Comparison of ENCODE assay signal across 11 cellular contexts in the genomic region with DNA sequence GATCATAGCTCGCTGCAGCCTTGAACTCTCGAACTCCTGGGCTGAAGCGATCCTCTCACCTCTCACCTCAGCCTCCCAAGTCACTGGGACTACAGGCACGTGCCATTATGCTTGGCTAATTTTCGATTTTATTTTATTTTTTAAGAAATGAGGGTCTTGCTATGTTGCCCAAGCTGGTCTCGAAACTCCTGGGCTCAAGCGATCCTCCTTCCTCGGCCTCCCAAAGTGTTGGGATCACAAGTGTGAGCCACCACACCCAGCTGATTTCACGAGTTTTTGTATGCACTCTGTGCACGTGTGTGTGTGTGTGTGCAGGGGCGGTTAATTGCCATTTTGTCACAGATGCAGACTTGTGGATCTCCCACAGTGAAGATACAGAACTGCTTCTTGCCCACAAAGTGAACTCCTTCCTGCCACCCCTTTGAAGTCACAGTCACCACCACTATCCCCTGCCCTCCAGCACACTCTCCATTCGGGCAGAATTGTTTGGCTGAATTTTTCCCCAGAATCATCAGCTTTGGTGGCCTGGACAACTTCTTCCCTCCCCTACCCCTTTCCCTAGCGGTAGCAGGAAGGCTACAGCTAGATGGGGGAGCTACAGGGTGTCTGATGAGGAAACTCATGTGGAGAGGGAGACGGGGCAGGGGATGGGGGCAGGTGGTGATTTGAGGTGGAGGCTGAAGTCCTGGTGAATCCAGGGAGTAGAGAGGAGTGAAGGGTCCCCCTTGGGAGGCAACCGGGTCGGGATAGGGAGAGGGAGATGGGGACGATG. TPM values are rescaled to one million over a fixed set of nuclear protein-coding genes. Genes with fewer than 3 reads are reported as not detected.
A peak's percentile ranks its signal among the peaks of the same experiment; 100 is the strongest.
DNase-seq lines count a peak whose midpoint lies in the region; ATAC-seq, FAIRE-seq and TF ChIP-seq lines count a peak whose summit lies in the region.
"Had no signal": no experiment of that assay in that cellular context is flagged by ENCODE, and none has a peak within 500 bp of the region (broad histone marks: within the 10 kb centered on the region; RNA-seq: fewer than 3 reads in every experiment).

No MANE protein-coding gene starts in this region.

- no peak for ATAC-seq in activated CD4-positive, alpha-beta T cell treated with anti-CD3 and anti-CD28 coated beads for 36 hours
- ATAC-seq in HG03175 (IDR thresholded peaks at IDR 0.05; ENCODE audit: unreplicated experiment): no peak

- CTCF ChIA-PET in activated CD4-positive, alpha-beta T cell treated with anti-CD3 and anti-CD28 coated beads for 36 hours (lab: Charles Lee): interaction anchor here (0.6 to 2.4 kb wide), 5 partner anchors 8 to 377 kb away, joined by 3 to 10 read pairs (median 5); no protein-coding TSS in a partner anchor
- CTCF ChIA-PET in RWPE1 (lab: Yijun Ruan, JAX): interaction anchor here (0.6 to 0.7 kb wide), 3 partner anchors 9 to 186 kb away, joined by 3 read pairs; no protein-coding TSS in a partner anchor
- CTCF ChIA-PET in OCI-LY7 (lab: Charles Lee; ENCODE audit: unreplicated experiment): no interaction called here

- H3K27me3 Mint-ChIP-seq in activated CD4-positive, alpha-beta T cell treated with anti-CD3 and anti-CD28 coated beads for 36 hours: peaks cover 19% of the 10 kb centered on the region

- 0 out of 2 replicates have a peak, but pooled peaks cover 4% of the 10 kb centered on the region for H3K36me3 ChIP-seq in iPS DF 6.9 (ENCODE audit: control insufficient read depth, insufficient read depth, low read length)
- no peaks in the 10 kb centered on the region for H3K36me3 ChIP-seq in prostate gland
- no peaks in the 10 kb centered on the region for H3K36me3 ChIP-seq in OCI-LY7 (ENCODE audit: insufficient read depth, low read length)
- H3K36me3 ChIP-seq: neutrophil, tibial artery had no signal

- intact Hi-C loops in activated CD4-positive, alpha-beta T cell treated with anti-CD3 and anti-CD28 coated beads for 36 hours (cut with DNase I, micrococcal nuclease): loop anchor here in 1 of 2 experiments (2.0 kb wide), 2 partner anchors 383 to 581 kb away; partner anchors contain the start of genes GNG7 and ZNF57
- intact Hi-C loops in prostate gland (cut with DNase I) (no loop called here), OCI-LY7 (cut with micrococcal nuclease; ENCODE audit: unreplicated experiment) (no loop called here)

- no peaks in the 10 kb centered on the region for H3K9me3 Mint-ChIP-seq in activated CD4-positive, alpha-beta T cell treated with anti-CD3 and anti-CD28 coated beads for 36 hours (ENCODE audit: low read depth)

- no peaks in the 10 kb centered on the region for H3K36me3 Mint-ChIP-seq in activated CD4-positive, alpha-beta T cell treated with anti-CD3 and anti-CD28 coated beads for 36 hours (ENCODE audit: low read depth)

- peaks cover 12% of the 10 kb centered on the region for H3K4me1 Mint-ChIP-seq in activated CD4-positive, alpha-beta T cell treated with anti-CD3 and anti-CD28 coated beads for 36 hours

- H3K27me3 ChIP-seq in iPS DF 6.9 (ENCODE audit: control insufficient read depth, insufficient read depth, low read length): no peaks in the 10 kb centered on the region
- H3K27me3 ChIP-seq in prostate gland (replicated peaks; ENCODE audit: insufficient read depth): no peaks in the 10 kb centered on the region

- no peak overlapping the region for H3K27ac Mint-ChIP-seq in activated CD4-positive, alpha-beta T cell treated with anti-CD3 and anti-CD28 coated beads for 36 hours

- TF ChIP-seq CTCF in RWPE1 (conservative IDR thresholded peaks at IDR 0.05; ENCODE audit: low read depth): no peak
- TF ChIP-seq CTCF in prostate gland (IDR thresholded peaks at IDR 0.05): no peak
- no peak for TF ChIP-seq CTCF in OCI-LY7 (conservative IDR thresholded peaks at IDR 0.05; ENCODE audit: low read length)

- H4K20me1 ChIP-seq in OCI-LY7 (ENCODE audit: insufficient read depth, low read length): no peaks in the 10 kb centered on the region

- H3K4me1 ChIP-seq in iPS DF 6.9 (ENCODE audit: control insufficient read depth, insufficient read depth, low read length) (no peaks in the 10 kb centered on the region), prostate gland (replicated peaks) (peaks cover 2% of the 10 kb centered on the region), OCI-LY7 (ENCODE audit: insufficient read depth, low read length, poor library complexity, severe bottlenecking) (no peaks in the 10 kb centered on the region)

- no peak for FAIRE-seq in frontal cortex (lab: Jason Lieb, UNC)

- BruUV-seq in OCI-LY7 (replicated peaks; lab: Mats Ljungman, UMichigan): no TSS peak

- no peaks in the 10 kb centered on the region for H3K9me2 ChIP-seq in OCI-LY7 (ENCODE audit: insufficient read depth, low read length)

- no CpG with 5 or more reads among the region's 17 CpGs for WGBS in iPS DF 6.9 (ENCODE audit: insufficient coverage, insufficient read length)
- WGBS in prostate gland: 64% methylated on average over 17 of the region's 17 CpGs

- TF ChIP-seq POLR2A in prostate gland (IDR thresholded peaks at IDR 0.05): no peak

- peak overlapping the region; percentile 51 for H3K4me3 Mint-ChIP-seq in activated CD4-positive, alpha-beta T cell treated with anti-CD3 and anti-CD28 coated beads for 36 hours

- no peaks in the 10 kb centered on the region for H3K9me3 ChIP-seq in iPS DF 6.9 (ENCODE audit: control insufficient read depth, insufficient read depth, low read length)
- H3K9me3 ChIP-seq in prostate gland: no peaks in the 10 kb centered on the region
- H3K9me3 ChIP-seq in OCI-LY7 (ENCODE audit: low read length): no peaks in the 10 kb centered on the region
- H3K9me3 ChIP-seq: neutrophil, tibial artery had no signal

- DNase-seq in activated CD4-positive, alpha-beta T cell treated with anti-CD3 and anti-CD28 coated beads for 36 hours: no peak
- no peak for DNase-seq in activated CD4-positive, alpha-beta T cell treated with anti-CD3 and anti-CD28 coated beads, Interleukin-2, amount 50 U/mL, for 1 hour
- DNase-seq in RWPE1 (ENCODE audit: low spot score) (no peak), iPS DF 6.9 (ENCODE audit: low read depth, low spot score) (no peak), prostate gland (ENCODE audit: low spot score) (no peak), OCI-LY7 (ENCODE audit: low spot score) (no peak), frontal cortex (ENCODE audit: low spot score in 2 of 2) (no peak)
- DNase-seq: COR-L47, tibial artery had no signal

- POLR2A ChIA-PET in activated CD4-positive, alpha-beta T cell treated with anti-CD3 and anti-CD28 coated beads for 36 hours (lab: Charles Lee): interaction anchor here (0.7 to 0.8 kb wide), 2 partner anchors 8 to 339 kb away, joined by 3 read pairs; partner anchors contain the start of gene ZNF77
- POLR2A ChIA-PET in RWPE1 (lab: Yijun Ruan, JAX; ENCODE audit: low non-redundant PET): no interaction called here
- POLR2A ChIA-PET in OCI-LY7 (lab: Charles Lee): no interaction called here

- H3K4me3 ChIP-seq in iPS DF 6.9 (ENCODE audit: low read length): peak overlapping the region; percentile 12; the same call in 1 of the 2 replicates
- peak overlapping the region; percentile 2 to 25 for H3K4me3 ChIP-seq in prostate gland
- no peak overlapping the region for H3K4me3 ChIP-seq in OCI-LY7 (ENCODE audit: low read depth, low read length, poor library complexity, severe bottlenecking)

- no peak overlapping the region for H2AFZ ChIP-seq in OCI-LY7 (ENCODE audit: low read length)

- H3K27ac ChIP-seq in RWPE1 (peak overlapping the region; percentile 50), iPS DF 6.9 (ENCODE audit: low read length) (no peak overlapping the region), prostate gland (peak overlapping the region in 1 of 2 donors; percentile 71), OCI-LY7 (ENCODE audit: low read depth, low read length, poor library complexity, severe bottlenecking) (no peak overlapping the region)
- H3K27ac ChIP-seq: neutrophil, tibial artery had no signal

- no peak overlapping the region for H3K4me2 ChIP-seq in OCI-LY7 (ENCODE audit: low read length)

- no peaks in the 10 kb centered on the region for H3K79me2 ChIP-seq in OCI-LY7 (ENCODE audit: insufficient read depth, low read depth, low read length)

RNA-seq across cellular contexts. Expression of gene CELF5, which starts 59.6 kb away (rescaled TPM):
- under 1 TPM; 0.18 to 0.21 TPM for total RNA-seq in activated CD4-positive, alpha-beta T cell treated with anti-CD3 and anti-CD28 coated beads for 36 hours
- under 1 TPM; 0.36 to 0.80 TPM for total RNA-seq in prostate gland
- 0.13 TPM in 1 of 2 replicates, not detected in the other for total RNA-seq in OCI-LY7 (2014; rRNA removed; shearing (Covaris generic))
- total RNA-seq in OCI-LY7 (2022): not detected in 2 replicates
- total RNA-seq in frontal cortex: 50.1 TPM

Comparison
In these comparisons a context has a peak if more than half of its experiments do, and no peak if none do; other contexts are left out.
1. RNA of gene CELF5, which starts 59.6 kb away (total RNA-seq): 50.1 TPM in frontal cortex (single experiment); 0.36 to 0.80 TPM in prostate gland, 0.18 to 0.21 TPM in activated CD4-positive, alpha-beta T cell treated with anti-CD3 and anti-CD28 coated beads for 36 hours and 0.13 TPM in OCI-LY7; every median in the first group is over 10 times any median in the second.